Comparison of ENCODE assay signal across 9 cellular contexts in genomic region chr1:185567438-185567837, GRCh38.
DNase-seq lines count a peak whose midpoint lies in the region; ATAC-seq and TF ChIP-seq lines count a peak whose summit lies in the region.
"Had no signal": no experiment of that assay in that cellular context is flagged by ENCODE, and none has a peak within 500 bp of the region (broad histone marks: within the 10 kb centered on the region; RNA-seq: fewer than 3 reads in every experiment).

No MANE protein-coding gene starts in this region.

- peaks cover 1% of the 10 kb centered on the region for H3K36me3 Mint-ChIP-seq in activated CD4-positive, alpha-beta memory T cell treated with anti-CD3 and anti-CD28 coated beads for 36 hours
- no peaks in the 10 kb centered on the region for H3K36me3 Mint-ChIP-seq in endodermal cell (ENCODE audit: low read depth)

- H4K20me1 ChIP-seq in BLaER1 = no peaks in the 10 kb centered on the region

- H3K4me3 ChIP-seq in BLaER1 (no peak overlapping the region), mucosa of rectum (ENCODE audit: low read length in 2 of 2) (peak overlapping the region in 1 of 2 donors; percentile 13), endodermal cell (ENCODE audit: low read length) (no peak overlapping the region)

- WGBS in endodermal cell (ENCODE audit: insufficient coverage in 1 of 2, insufficient read length in 1 of 2), 2 experiments = 79 to 94% methylated on average over 2 of the region's 2 CpGs

- no peaks in the 10 kb centered on the region for H3K9me3 ChIP-seq in BLaER1
- no peaks in the 10 kb centered on the region for H3K9me3 ChIP-seq in mucosa of rectum (ENCODE audit: control insufficient read depth in 2 of 2, low read length in 2 of 2)
- no peaks in the 10 kb centered on the region for H3K9me3 ChIP-seq in endodermal cell (ENCODE audit: control insufficient read depth, low read length)

- H3K36me3 ChIP-seq in BLaER1 (no peaks in the 10 kb centered on the region), mucosa of rectum (ENCODE audit: control insufficient read depth in 2 of 2, insufficient read depth in 2 of 2, low read length in 2 of 2) (no peaks in the 10 kb centered on the region), endodermal cell (ENCODE audit: control insufficient read depth, insufficient read depth, low read length) (no peaks in the 10 kb centered on the region)

- H3K4me2 ChIP-seq in BLaER1 = peak overlapping the region; percentile 52

- H3K27ac ChIP-seq in BLaER1 = no peak overlapping the region
- H3K27ac ChIP-seq in mucosa of rectum (ENCODE audit: low read depth in 2 of 2, low read length in 2 of 2) = peak overlapping the region; percentile 13 to 33
- no peak overlapping the region for H3K27ac ChIP-seq in endodermal cell (ENCODE audit: low read depth, low read length)

- H3K4me1 ChIP-seq in BLaER1 = peaks cover 27% of the 10 kb centered on the region
- peaks cover 7 to 20% of the 10 kb centered on the region in 2 donors for H3K4me1 ChIP-seq in mucosa of rectum (ENCODE audit: control insufficient read depth in 2 of 2, insufficient read depth in 2 of 2, low read length in 2 of 2)
- no peaks in the 10 kb centered on the region for H3K4me1 ChIP-seq in endodermal cell (ENCODE audit: control insufficient read depth, insufficient read depth, low read length)

- peak overlapping the region; percentile 74 for H3K27ac Mint-ChIP-seq in activated CD4-positive, alpha-beta memory T cell treated with anti-CD3 and anti-CD28 coated beads for 36 hours
- no peak overlapping the region for H3K27ac Mint-ChIP-seq in endodermal cell

- peaks cover 58% of the 10 kb centered on the region for H3K4me1 Mint-ChIP-seq in activated CD4-positive, alpha-beta memory T cell treated with anti-CD3 and anti-CD28 coated beads for 36 hours (ENCODE audit: low read depth)
- H3K4me1 Mint-ChIP-seq in endodermal cell = peaks cover 2% of the 10 kb centered on the region

- H3K27me3 Mint-ChIP-seq in activated CD4-positive, alpha-beta memory T cell treated with anti-CD3 and anti-CD28 coated beads for 36 hours = no peaks in the 10 kb centered on the region
- no peaks in the 10 kb centered on the region for H3K27me3 Mint-ChIP-seq in endodermal cell (ENCODE audit: insufficient read depth)

- no peak for DNase-seq in activated CD4-positive, alpha-beta memory T cell treated with anti-CD3 and anti-CD28 coated beads for 36 hours
- DNase-seq in NOMO-1 treated with dmso at 0.1 percent for 144 hours (lab: John Stamatoyannopoulos, UW; ENCODE audit: unreplicated experiment) (no peak), NCI-H526 (lab: John Stamatoyannopoulos, UW) (no peak), endodermal cell (no peak)
- DNase-seq: T1000 had no signal

- peak; percentile 17 for ATAC-seq in GM21528 (IDR thresholded peaks at IDR 0.05; ENCODE audit: low FRiP score, unreplicated experiment)
- no peak for ATAC-seq in HG02884 (IDR thresholded peaks at IDR 0.05; ENCODE audit: unreplicated experiment)

- no peaks in the 10 kb centered on the region for H3K27me3 ChIP-seq in BLaER1
- H3K27me3 ChIP-seq in mucosa of rectum (ENCODE audit: control insufficient read depth in 2 of 2, insufficient read depth in 2 of 2, low read length in 2 of 2) = no peaks in the 10 kb centered on the region
- H3K27me3 ChIP-seq in endodermal cell (ENCODE audit: control insufficient read depth, insufficient read depth, low read length, poor library complexity, severe bottlenecking) = no peaks in the 10 kb centered on the region

- intact Hi-C loops in activated CD4-positive, alpha-beta memory T cell treated with anti-CD3 and anti-CD28 coated beads for 36 hours (cut with micrococcal nuclease) = loop anchor here (1.0 to 5.0 kb wide), 5 partner anchors 29 to 815 kb away; partner anchors contain the start of genes EDEM3, SWT1 and TRMT1L

- H3K9me3 Mint-ChIP-seq in activated CD4-positive, alpha-beta memory T cell treated with anti-CD3 and anti-CD28 coated beads for 36 hours = no peaks in the 10 kb centered on the region
- no peaks in the 10 kb centered on the region for H3K9me3 Mint-ChIP-seq in endodermal cell

- H3K9ac ChIP-seq in BLaER1 = no peak overlapping the region
- H3K9ac ChIP-seq in mucosa of rectum (ENCODE audit: low read depth in 1 of 2, low read length in 2 of 2) = no peak overlapping the region
- H3K9ac ChIP-seq in endodermal cell (ENCODE audit: extremely low read depth, low read length, poor library complexity, severe bottlenecking) = no peak overlapping the region

- CTCF ChIA-PET in activated CD4-positive, alpha-beta memory T cell treated with anti-CD3 and anti-CD28 coated beads for 36 hours (lab: Charles Lee) = interaction anchor here (0.7 to 2.0 kb wide), 5 partner anchors 27 to 154 kb away, joined by 3 to 12 read pairs (median 4); no protein-coding TSS in a partner anchor

- no peak overlapping the region for H3K4me3 Mint-ChIP-seq in activated CD4-positive, alpha-beta memory T cell treated with anti-CD3 and anti-CD28 coated beads for 36 hours
- H3K4me3 Mint-ChIP-seq in endodermal cell = no peak overlapping the region

- TF ChIP-seq CTCF in endodermal cell (conservative IDR thresholded peaks at IDR 0.05) = no peak

- POLR2A ChIA-PET in activated CD4-positive, alpha-beta memory T cell treated with anti-CD3 and anti-CD28 coated beads for 36 hours (lab: Charles Lee) = interaction anchor here (0.7 to 1.6 kb wide), 4 partner anchors 9 to 254 kb away, joined by 3 to 8 read pairs (median 4); partner anchors contain the start of gene IVNS1ABP

Comparison
In these comparisons a context has a peak if more than half of its experiments do, and no peak if none do; other contexts are left out.
1. H3K27ac ChIP-seq: peak in mucosa of rectum (2 of 2); none in BLaER1 (single experiment) and endodermal cell (single experiment).